ENCODE assay signal across 7 cellular contexts in genomic region chr12:9455516-9455915, GRCh38.
A peak's percentile ranks its signal among the peaks of the same experiment; 100 is the strongest.
DNase-seq lines count a peak whose midpoint lies in the region; ATAC-seq and TF ChIP-seq lines count a peak whose summit lies in the region.
"Not testable (repeated sequence)": the region's sequence is repeated elsewhere in the genome, so short reads cannot be mapped to it uniquely, and the experiment has no call there.

No MANE protein-coding gene starts in this region.

- intact Hi-C loops in PC-3 (cut with micrococcal nuclease); MCF 10A (cut with micrococcal nuclease); sigmoid colon (cut with DNase I): not testable (repeated sequence)

- POLR2A ChIA-PET in PC-3 (lab: Charles Lee; ENCODE audit: unreplicated experiment); MCF 10A (lab: Yijun Ruan, JAX): not testable (repeated sequence)

- H3K4me3 ChIP-seq in HFF-Myc (replicated peaks; ENCODE audit: low read depth, low read length); PC-3 (ENCODE audit: low read length); fibroblast of lung (replicated peaks in 1 of 4; ENCODE audit: control extremely low read depth in 1 of 4, insufficient read depth in 1 of 4, low read depth in 3 of 4, low read length in 4 of 4); sigmoid colon: not testable (repeated sequence)

- DNase-seq in HFF-Myc (ENCODE audit: extremely low read depth, low read depth) (peak; percentile 7), PC-3 (peak; percentile 36), MCF 10A (ENCODE audit: unreplicated experiment) (peak; percentile 79), fibroblast of lung (ENCODE audit: low read depth in 2 of 2) (peak; percentile 27 to 88), iris pigment epithelial cell (ENCODE audit: low read depth) (peak; percentile 47), sigmoid colon (peak; percentile 66)
- DNase-seq in activated CD8-positive, alpha-beta memory T cell treated with anti-CD3 and anti-CD28 coated beads, Interleukin-2, amount 10 ng/mL, durations not matched to agents 7 days and 5 days = not testable (repeated sequence)

- not testable (repeated sequence) for H3K9me2 ChIP-seq in PC-3 (replicated peaks; ENCODE audit: low read length)

- H3F3A ChIP-seq in PC-3 (ENCODE audit: low read length, unreplicated experiment) = not testable (repeated sequence)

- H3K9ac ChIP-seq in PC-3 (ENCODE audit: low read length); fibroblast of lung (ENCODE audit: insufficient read depth, low read length): not testable (repeated sequence)

- not testable (repeated sequence) for H3K4me1 ChIP-seq in PC-3 (ENCODE audit: insufficient read depth, low read length); fibroblast of lung (ENCODE audit: control insufficient read depth, extremely low read depth, insufficient read depth, low read length); sigmoid colon

- not testable (repeated sequence) for H2AFZ ChIP-seq in PC-3 (ENCODE audit: low read length); fibroblast of lung (ENCODE audit: low read length)

- H3K4me2 ChIP-seq in PC-3 (ENCODE audit: low read length); fibroblast of lung (ENCODE audit: extremely low read depth, insufficient read depth, low read length): not testable (repeated sequence)

- not testable (repeated sequence) for TF ChIP-seq CTCF in HFF-Myc (IDR thresholded peaks at IDR 0.05; ENCODE audit: low read depth, low read length, missing control alignments); PC-3 (conservative IDR thresholded peaks at IDR 0.05; ENCODE audit: low read depth, low read length); MCF 10A (IDR thresholded peaks at IDR 0.05; ENCODE audit: unreplicated experiment); fibroblast of lung (conservative IDR thresholded peaks at IDR 0.05 in 1 of 2, IDR thresholded peaks at IDR 0.05 in 1 of 2; ENCODE audit: low read depth in 1 of 2, low read length in 2 of 2); sigmoid colon (IDR thresholded peaks at IDR 0.05)

- not testable (repeated sequence) for TF ChIP-seq POLR2A in sigmoid colon (IDR thresholded peaks at IDR 0.05)

- H4K20me1 ChIP-seq in PC-3 (ENCODE audit: low read length); fibroblast of lung (ENCODE audit: control insufficient read depth, extremely low read depth, insufficient read depth, low read length): not testable (repeated sequence)

- H3K27me3 ChIP-seq in PC-3 (ENCODE audit: low read length); fibroblast of lung (ENCODE audit: control insufficient read depth, insufficient read depth, low read length); sigmoid colon: not testable (repeated sequence)

- not testable (repeated sequence) for H3K36me3 Mint-ChIP-seq in activated CD8-positive, alpha-beta memory T cell treated with anti-CD3 and anti-CD28 coated beads, Interleukin-2, amount 10 ng/mL, durations not matched to agents 7 days and 5 days; MCF 10A (ENCODE audit: insufficient read depth, unreplicated experiment)

- not testable (repeated sequence) for H3K79me2 ChIP-seq in PC-3 (ENCODE audit: low read length); fibroblast of lung (ENCODE audit: control insufficient read depth, insufficient read depth, low read length)

- H3K27me3 Mint-ChIP-seq in activated CD8-positive, alpha-beta memory T cell treated with anti-CD3 and anti-CD28 coated beads, Interleukin-2, amount 10 ng/mL, durations not matched to agents 7 days and 5 days; MCF 10A (ENCODE audit: insufficient read depth, unreplicated experiment): not testable (repeated sequence)

- not testable (repeated sequence) for H3K4me3 Mint-ChIP-seq in activated CD8-positive, alpha-beta memory T cell treated with anti-CD3 and anti-CD28 coated beads, Interleukin-2, amount 10 ng/mL, durations not matched to agents 7 days and 5 days; MCF 10A (ENCODE audit: unreplicated experiment)

- peak; percentile 51 for ATAC-seq in PC-3
- peak; percentile 42 for ATAC-seq in activated CD8-positive, alpha-beta memory T cell treated with anti-CD3 and anti-CD28 coated beads, Interleukin-2, amount 10 ng/mL, durations not matched to agents 7 days and 5 days

- BruUV-seq in PC-3 (replicated peaks; lab: Mats Ljungman, UMichigan); MCF 10A (replicated peaks; lab: Mats Ljungman, UMichigan): not testable (repeated sequence)

- not testable (repeated sequence) for H3K9me3 ChIP-seq in PC-3 (ENCODE audit: low read length); fibroblast of lung (ENCODE audit: control insufficient read depth, insufficient read depth, low read depth, low read length); sigmoid colon

- H3K4me1 Mint-ChIP-seq in activated CD8-positive, alpha-beta memory T cell treated with anti-CD3 and anti-CD28 coated beads, Interleukin-2, amount 10 ng/mL, durations not matched to agents 7 days and 5 days; MCF 10A (ENCODE audit: insufficient read depth, unreplicated experiment): not testable (repeated sequence)

- not testable (repeated sequence) for TF ChIP-seq EP300 in sigmoid colon (IDR thresholded peaks at IDR 0.05)

- CTCF ChIA-PET in PC-3 (lab: Charles Lee); activated CD8-positive, alpha-beta memory T cell treated with anti-CD3 and anti-CD28 coated beads, Interleukin-2, amount 10 ng/mL, durations not matched to agents 7 days and 5 days (lab: Charles Lee); MCF 10A (lab: Yijun Ruan, JAX): not testable (repeated sequence)

- 14 to 49% methylated on average over 4 of the region's 4 CpGs for WGBS in sigmoid colon, 2 donors

- H3K27ac Mint-ChIP-seq in activated CD8-positive, alpha-beta memory T cell treated with anti-CD3 and anti-CD28 coated beads, Interleukin-2, amount 10 ng/mL, durations not matched to agents 7 days and 5 days; MCF 10A (ENCODE audit: low read depth, unreplicated experiment): not testable (repeated sequence)

- H3K27ac ChIP-seq in PC-3 (ENCODE audit: low read length); fibroblast of lung (ENCODE audit: insufficient read depth, low read length): not testable (repeated sequence)
- peak overlapping the region in 1 of 4 donors; percentile 50 for H3K27ac ChIP-seq in sigmoid colon

- not testable (repeated sequence) for H3K36me3 ChIP-seq in PC-3 (ENCODE audit: low read depth, low read length); fibroblast of lung (ENCODE audit: control insufficient read depth, insufficient read depth, low read length); sigmoid colon

- not testable (repeated sequence) for H3K9me3 Mint-ChIP-seq in activated CD8-positive, alpha-beta memory T cell treated with anti-CD3 and anti-CD28 coated beads, Interleukin-2, amount 10 ng/mL, durations not matched to agents 7 days and 5 days (ENCODE audit: low read depth); MCF 10A (ENCODE audit: unreplicated experiment)
